24 cellular contexts compared by ENCODE assay signal in genomic region chr2:60963176-60963575, GRCh38.
"Had no signal": no experiment of that assay in that cellular context is flagged by ENCODE, and none has a peak within 500 bp of the region (broad histone marks: within the 10 kb centered on the region; RNA-seq: fewer than 3 reads in every experiment).

No MANE protein-coding gene starts in this region.

- H3K36me3 Mint-ChIP-seq: WTC11 had no signal

- H3K9me3 ChIP-seq: colonic mucosa, prostate gland, right atrium auricular region, tibial artery, vagina had no signal

- H3K27ac ChIP-seq: cardiac muscle cell, colonic mucosa, neural progenitor cell, prostate gland, right atrium auricular region, tibial artery, vagina had no signal

- H3K27me3 Mint-ChIP-seq: activated CD4-positive, alpha-beta memory T cell treated with anti-CD3 and anti-CD28 coated beads for 36 hours; activated naive CD8-positive, alpha-beta T cell treated with anti-CD3 and anti-CD28 coated beads, Interleukin-2, amount 10 ng/mL, durations not matched to agents 7 days and 5 days; activated T-helper 17 cell treated with anti-CD3 and anti-CD28 coated beads, Interleukin-2, amount 50 U/mL, for 72 hours had no signal

- H3K4me3 Mint-ChIP-seq: activated CD4-positive, alpha-beta memory T cell treated with anti-CD3 and anti-CD28 coated beads for 36 hours; activated naive CD8-positive, alpha-beta T cell treated with anti-CD3 and anti-CD28 coated beads, Interleukin-2, amount 10 ng/mL, durations not matched to agents 7 days and 5 days; activated T-helper 17 cell treated with anti-CD3 and anti-CD28 coated beads, Interleukin-2, amount 50 U/mL, for 72 hours; endodermal cell; neural progenitor cell; WTC11 had no signal

- H3K4me1 Mint-ChIP-seq: neural progenitor cell had no signal

- H3K4me3 ChIP-seq: cardiac muscle cell, colonic mucosa, lung, neural progenitor cell, prostate gland, right atrium auricular region, tibial artery, vagina had no signal

- ATAC-seq: activated T-helper 17 cell treated with anti-CD3 and anti-CD28 coated beads, Interleukin-2, amount 50 U/mL, for 72 hours; WTC11 had no signal

- H3K27me3 ChIP-seq: cardiac muscle cell, colonic mucosa, neural progenitor cell, right atrium auricular region, tibial artery, vagina had no signal

- H3K9ac ChIP-seq: neural progenitor cell had no signal

- H2AFZ ChIP-seq: neural progenitor cell had no signal

- DNase-seq: activated CD4-positive, alpha-beta memory T cell treated with anti-CD3 and anti-CD28 coated beads for 36 hours; activated CD4-positive, alpha-beta T cell treated with anti-CD3 and anti-CD28 coated beads for 4 hours; activated naive CD4-positive, alpha-beta T cell treated with Interleukin-2 at 50 U/mL for 16 hours; activated naive CD8-positive, alpha-beta T cell treated with anti-CD3 and anti-CD28 coated beads, Interleukin-2, amount 10 ng/mL, durations not matched to agents 7 days and 5 days; activated T-cell treated with anti-CD3 and anti-CD28 coated beads, Interleukin-2, amount 50 U/mL, for 1 hour; amygdala; colonic mucosa; endodermal cell; foreskin melanocyte; hypothalamus; midbrain; stimulated activated CD4-positive, alpha-beta T cell treated with anti-CD3 and anti-CD28 coated beads, Interleukin-12 subunit alpha, Interleukin-12 subunit beta, amount 100 ng/mL, for 4 hours; stimulated activated CD4-positive, alpha-beta T cell treated with anti-CD3 and anti-CD28 coated beads, Interleukin-1b, Interleukin-23, amount 100 ng/mL, for 48 hours; stimulated activated CD8-positive, alpha-beta memory T cell treated with anti-CD3 and anti-CD28 coated beads, Interleukin-4, amount 100 ng/mL, for 48 hours; stimulated activated naive CD4-positive, alpha-beta T cell treated with Interleukin-2 at 50 U/mL for 16 hours; tibial artery had no signal

- H3K4me2 ChIP-seq: neural progenitor cell had no signal

- H3K9me3 Mint-ChIP-seq: activated CD4-positive, alpha-beta memory T cell treated with anti-CD3 and anti-CD28 coated beads for 36 hours; activated T-helper 17 cell treated with anti-CD3 and anti-CD28 coated beads, Interleukin-2, amount 50 U/mL, for 72 hours; endodermal cell; neural progenitor cell; WTC11 had no signal

- H3K36me3 ChIP-seq: cardiac muscle cell, colonic mucosa, neural progenitor cell, prostate gland, right atrium auricular region, vagina had no signal

- H3K27ac Mint-ChIP-seq: activated CD4-positive, alpha-beta memory T cell treated with anti-CD3 and anti-CD28 coated beads for 36 hours; activated T-helper 17 cell treated with anti-CD3 and anti-CD28 coated beads, Interleukin-2, amount 50 U/mL, for 72 hours; endodermal cell; neural progenitor cell; WTC11 had no signal
